8 cellular contexts compared by ENCODE assay signal in the genomic region with DNA sequence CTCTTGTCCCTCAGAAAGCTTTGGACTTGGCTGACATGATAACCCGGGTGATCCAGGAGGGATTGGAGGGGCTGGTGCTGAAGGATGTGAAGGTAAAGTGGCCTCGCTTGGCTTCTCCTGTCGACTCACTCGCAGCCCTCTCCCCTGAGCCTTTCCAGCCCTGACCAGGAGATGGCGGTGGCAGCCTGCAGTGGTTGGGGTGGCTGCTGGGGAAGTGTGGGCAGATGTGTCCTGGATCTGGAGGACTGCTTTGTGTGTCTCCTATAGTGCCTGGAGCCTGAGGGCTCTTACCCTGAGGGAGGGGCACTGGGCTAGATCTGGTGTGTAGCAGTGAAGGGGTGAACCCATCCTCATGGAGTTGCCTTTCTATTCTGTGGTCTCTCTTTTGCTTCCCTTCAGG. TPM values are rescaled to one million over a fixed set of nuclear protein-coding genes. Genes with fewer than 3 reads are reported as not detected.
DNase-seq lines count a peak whose midpoint lies in the region; ATAC-seq, FAIRE-seq and TF ChIP-seq lines count a peak whose summit lies in the region.

No MANE protein-coding gene starts in this region.

- H3K27ac ChIP-seq in A549: peak overlapping the region; percentile 25 to 55; a peak in 4 of 6 replicates

- ATAC-seq in A549 (peak; percentile 90), left colon (peak; percentile 94)
- ATAC-seq in activated CD4-positive, alpha-beta T cell treated with anti-CD3 and anti-CD28 coated beads for 36 hours: peak; percentile 100

- no peak overlapping the region for H3K4me3 ChIP-seq in A549

- no peak overlapping the region for H3K4me2 ChIP-seq in A549

- TF ChIP-seq POLR2A in A549 (IDR thresholded peaks at IDR 0.05; ENCODE audit: low read length): no peak

- no peak for FAIRE-seq in A549 (lab: Jason Lieb, UNC)

- H3K9me3 Mint-ChIP-seq in activated CD4-positive, alpha-beta T cell treated with anti-CD3 and anti-CD28 coated beads for 36 hours (ENCODE audit: low read depth): no peaks in the 10 kb centered on the region

- TF ChIP-seq RAD21 in A549 (conservative IDR thresholded peaks at IDR 0.05 in 1 of 2, IDR thresholded peaks at IDR 0.05 in 1 of 2): peak; percentile 97 to 99

- H3K36me3 Mint-ChIP-seq in activated CD4-positive, alpha-beta T cell treated with anti-CD3 and anti-CD28 coated beads for 36 hours (ENCODE audit: low read depth): peaks cover 36% of the 10 kb centered on the region

- DNase-seq in A549 (ENCODE audit: low read depth in 1 of 2, low spot score in 1 of 2) (peak; percentile 78 to 95), GM13977 (ENCODE audit: low spot score) (peak; percentile 86), NCI-H146 treated with DMSO at 0.1 percent for 48 hours (lab: John Stamatoyannopoulos, UW; ENCODE audit: unreplicated experiment) (peak; percentile 28), cerebellar cortex (ENCODE audit: low spot score) (peak; percentile 40), left colon (peak; percentile 71 to 77), mesenteric fat pad (ENCODE audit: low spot score) (no peak)
- DNase-seq in activated CD4-positive, alpha-beta T cell treated with anti-CD3 and anti-CD28 coated beads for 36 hours: peak; percentile 89
- peak; percentile 69 to 77 for DNase-seq in stimulated activated CD4-positive, alpha-beta T cell treated with anti-CD3 and anti-CD28 coated beads, Interleukin-2, amount 100 ng/mL, for 48 hours

- no peaks in the 10 kb centered on the region for H3K27me3 Mint-ChIP-seq in activated CD4-positive, alpha-beta T cell treated with anti-CD3 and anti-CD28 coated beads for 36 hours

- CTCF ChIA-PET in A549 (lab: Yijun Ruan, JAX): interaction anchor here (0.6 to 10.6 kb wide), 34 partner anchors 10 to 578 kb away, joined by 3 to 297 read pairs (median 6); partner anchors contain the start of genes FNDC8, RAD51D and RFFL
- CTCF ChIA-PET in activated CD4-positive, alpha-beta T cell treated with anti-CD3 and anti-CD28 coated beads for 36 hours (lab: Charles Lee): interaction anchor here (0.7 to 4.9 kb wide), 12 partner anchors 11 to 446 kb away, joined by 3 to 34 read pairs (median 4); partner anchors contain the start of genes RAD51D and RFFL

- 37% methylated on average over 5 of the region's 5 CpGs for whole genome bisulfite sequencing in A549 (ENCODE audit: missing lambda C conversion rate)

- intact Hi-C loops in activated CD4-positive, alpha-beta T cell treated with anti-CD3 and anti-CD28 coated beads for 36 hours (cut with DNase I, micrococcal nuclease): loop anchor here (1.0 to 10.0 kb wide), 3 partner anchors 91 to 747 kb away; partner anchors contain the start of gene RAD51D (in 2 of the 2)
- intact Hi-C loops in left colon (cut with DNase I, micrococcal nuclease): no loop called here

- peak overlapping the region; percentile 51 for H3K27ac Mint-ChIP-seq in activated CD4-positive, alpha-beta T cell treated with anti-CD3 and anti-CD28 coated beads for 36 hours

- POLR2A ChIA-PET in A549 (lab: Yijun Ruan, JAX): interaction anchor here (0.8 kb wide), 1 partner anchor 23 kb away, joined by 4 read pairs; no protein-coding TSS in a partner anchor
- POLR2A ChIA-PET in activated CD4-positive, alpha-beta T cell treated with anti-CD3 and anti-CD28 coated beads for 36 hours (lab: Charles Lee): no interaction called here

- H3K4me1 ChIP-seq in A549: peaks cover 3% of the 10 kb centered on the region; the same call in 1 of the 3 replicates

- TF ChIP-seq CTCF in A549 (IDR thresholded peaks at IDR 0.05) (peak; percentile 92), GM13977 (IDR thresholded peaks at IDR 0.05; ENCODE audit: extremely low read depth, insufficient read depth, missing control alignments) (peak; percentile 97)

- in situ Hi-C loops in GM13977 (cut with MboI; ENCODE audit: low pct_unique_long_range_greater_than_20kb, low sequenced_read_pairs, unreplicated experiment): loop anchor here (10.0 kb wide), 1 partner anchor 107 kb away; no protein-coding TSS in a partner anchor

- H3K4me1 Mint-ChIP-seq in activated CD4-positive, alpha-beta T cell treated with anti-CD3 and anti-CD28 coated beads for 36 hours: peaks cover 6% of the 10 kb centered on the region

- H3K4me3 Mint-ChIP-seq in activated CD4-positive, alpha-beta T cell treated with anti-CD3 and anti-CD28 coated beads for 36 hours: no peak overlapping the region

- no peaks in the 10 kb centered on the region for H3K9me3 ChIP-seq in A549

- TF ChIP-seq EP300 in A549 (IDR thresholded peaks at IDR 0.05): no peak

TF ChIP-seq in A549, 52 proteins besides CTCF, POLR2A, EP300 and RAD21:
- no peak for TF ChIP-seq JUNB (IDR thresholded peaks at IDR 0.05)
- peak; percentile 96 for TF ChIP-seq SMC3 (IDR thresholded peaks at IDR 0.05)

RNA-seq across cellular contexts. Expression of gene LIG3, which starts 17.9 kb away (rescaled TPM):
- polyA plus RNA-seq in A549 (2011; rRNA removed) (56.8 and 63.4 TPM in 2 replicates), A549 (2017; fragmentation: RNase III; extraction: RNeasy Plus Mini Kit Qiagen cat#74134 plus additional on column Dnase treatment) (35.6 to 40.2 TPM (median 36.3 TPM) in 3 replicates)
- polyA plus RNA-seq in A549 (2012; cell fraction: cytosol; rRNA removed): 52.4 and 57.2 TPM in 2 replicates
- polyA plus RNA-seq in A549 (2012; cell fraction: nucleus; rRNA removed): 79.3 and 88.4 TPM in 2 replicates
- 115 and 134 TPM in 2 replicates for polyA minus RNA-seq in A549 (2011; rRNA and poly(A)+ RNA removed)
- total RNA-seq in activated CD4-positive, alpha-beta T cell treated with anti-CD3 and anti-CD28 coated beads for 36 hours: 10 to 100 TPM; 42.3 to 56.8 TPM
- total RNA-seq in left colon (10 to 100 TPM; 30.2 to 42.5 TPM), mesenteric fat pad (24.0 TPM)

RNA-seq across cellular contexts. Expression of gene ZNF830, which starts 36.9 kb away (rescaled TPM):
- 12.6 and 21.2 TPM in 2 replicates for polyA plus RNA-seq in A549 (2011; rRNA removed)
- polyA plus RNA-seq in A549 (2012; cell fraction: cytosol; rRNA removed): 7.7 and 11.2 TPM in 2 replicates
- 4.8 and 5.2 TPM in 2 replicates for polyA plus RNA-seq in A549 (2012; cell fraction: nucleus; rRNA removed)
- 18.4 to 20.0 TPM (median 19.9 TPM) in 3 replicates for polyA plus RNA-seq in A549 (2017; fragmentation: RNase III; extraction: RNeasy Plus Mini Kit Qiagen cat#74134 plus additional on column Dnase treatment)
- polyA minus RNA-seq in A549 (2011; rRNA and poly(A)+ RNA removed): 7.1 and 7.7 TPM in 2 replicates
- total RNA-seq in activated CD4-positive, alpha-beta T cell treated with anti-CD3 and anti-CD28 coated beads for 36 hours: 10 to 100 TPM; 20.0 TPM
- total RNA-seq in left colon: 10 to 100 TPM; 14.4 to 15.1 TPM
- total RNA-seq in mesenteric fat pad: 8.7 TPM

RNA-seq across cellular contexts. Expression of gene CCT6B, which starts 36.9 kb away (rescaled TPM):
- polyA plus RNA-seq in A549 (2011; rRNA removed) (1.9 and 3.1 TPM in 2 replicates), A549 (2017; fragmentation: RNase III; extraction: RNeasy Plus Mini Kit Qiagen cat#74134 plus additional on column Dnase treatment) (0.77 to 1.3 TPM (median 0.87 TPM) in 3 replicates)
- polyA plus RNA-seq in A549 (2012; cell fraction: cytosol; rRNA removed): 0.12 and 0.16 TPM in 2 replicates
- polyA plus RNA-seq in A549 (2012; cell fraction: nucleus; rRNA removed): 0.10 and 0.20 TPM in 2 replicates
- polyA minus RNA-seq in A549 (2011; rRNA and poly(A)+ RNA removed): 0.73 and 1.2 TPM in 2 replicates
- total RNA-seq in activated CD4-positive, alpha-beta T cell treated with anti-CD3 and anti-CD28 coated beads for 36 hours: 1 to 10 TPM in 1 of 2 experiments, under 1 TPM in 1; 0.95 to 1.6 TPM
- total RNA-seq in left colon (1 to 10 TPM in 1 of 2 donors, under 1 TPM in 1; 0.89 to 1.8 TPM), mesenteric fat pad (2.0 TPM)

Comparison
In these comparisons a context has a peak if more than half of its experiments do, and no peak if none do; other contexts are left out.
1. intact Hi-C loops: an anchor here in activated CD4-positive, alpha-beta T cell treated with anti-CD3 and anti-CD28 coated beads for 36 hours (1.0 to 10.0 kb wide); none called in left colon.